ENCODE assay signal across 1 cellular context in the genomic region with DNA sequence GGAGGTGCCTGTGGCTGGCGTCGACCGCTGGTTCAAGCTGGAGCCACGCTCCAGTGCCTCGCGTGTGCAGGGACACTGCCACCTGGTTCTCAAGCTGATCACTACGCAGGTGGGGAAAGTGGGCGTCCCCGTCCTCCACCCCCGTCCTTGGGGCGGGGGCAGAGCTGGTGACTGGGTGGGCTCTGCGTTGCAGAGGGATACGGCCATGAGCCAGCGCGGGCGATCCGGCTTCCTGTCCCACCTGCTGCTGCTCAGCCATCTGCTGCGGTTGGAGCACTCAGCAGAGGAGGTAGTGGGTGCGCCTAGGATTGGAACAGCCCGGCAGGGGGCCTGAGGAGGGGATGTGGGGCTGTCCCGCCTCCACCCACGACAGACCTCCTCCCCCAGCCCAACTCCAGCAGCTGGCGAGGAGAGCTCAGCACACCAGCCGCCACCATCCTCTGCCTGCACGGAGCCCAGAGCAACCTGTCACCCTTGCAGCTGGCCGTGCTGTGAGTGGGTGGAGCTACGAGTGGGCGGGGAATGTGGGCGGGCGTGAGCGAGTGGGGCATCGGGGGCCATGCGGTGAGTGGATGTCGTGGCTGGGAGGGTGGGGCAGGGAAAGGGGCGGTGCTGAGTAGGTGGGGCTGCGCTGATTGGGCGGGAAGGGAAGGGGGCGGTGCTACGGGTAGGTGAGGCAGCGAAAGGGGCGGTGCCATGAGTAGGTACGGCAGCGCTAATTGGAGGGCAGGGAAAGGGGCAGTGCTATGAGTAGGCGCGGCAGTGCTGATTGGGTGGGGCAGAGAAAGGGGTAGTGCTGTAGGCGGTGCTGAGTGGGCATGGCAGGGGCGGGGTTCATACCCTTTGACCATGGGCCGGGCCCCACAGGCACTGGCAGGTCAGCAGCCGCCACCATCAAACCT.
TF ChIP-seq lines count a peak whose summit lies in the region.

No MANE protein-coding gene starts in this region.

TF ChIP-seq in K562, 482 proteins besides CTCF, POLR2A, EP300 and RAD21 (continued from another document):
- peak in 1 of 2 experiments; percentile 61; a peak in 1 of 4 replicates for TF ChIP-seq HDAC1 (IDR thresholded peaks at IDR 0.05)
- TF ChIP-seq SPI1 (IDR thresholded peaks at IDR 0.05; ENCODE audit: borderline replicate concordance, low read depth, low read length), result peak; percentile 57
- peak; percentile 82 for TF ChIP-seq C11orf30 (IDR thresholded peaks at IDR 0.05; ENCODE audit: low read depth)
- peak; percentile 70 for TF ChIP-seq NFYB (IDR thresholded peaks at IDR 0.05; ENCODE audit: extremely low read depth, insufficient read length)
- peak in 1 of 2 experiments; percentile 59; a peak in 1 of 4 replicates for TF ChIP-seq SIN3A (IDR thresholded peaks at IDR 0.05; ENCODE audit: borderline replicate concordance in 2 of 2, control insufficient read depth in 1 of 2, low read depth in 2 of 2, low read length in 2 of 2)
- 0 out of 2 replicates have a peak, but pooled peaks have one; percentile 26 for TF ChIP-seq HLTF (IDR thresholded peaks at IDR 0.05)
- TF ChIP-seq FOS (IDR thresholded peaks at IDR 0.05; ENCODE audit: extremely low read depth, insufficient read length), result peak; percentile 72
- TF ChIP-seq HNRNPLL (IDR thresholded peaks at IDR 0.05; ENCODE audit: low read depth, low read length, poor library complexity, severe bottlenecking), result peak; percentile 50
- TF ChIP-seq HMGN3 (IDR thresholded peaks at IDR 0.05; ENCODE audit: borderline replicate concordance, extremely low read depth, insufficient read length, low read depth, low read length), result peak; percentile 15
- peak; percentile 47; the same call in 1 of the 2 replicates for TF ChIP-seq ATF7 (IDR thresholded peaks at IDR 0.05)
- TF ChIP-seq DACH1 (IDR thresholded peaks at IDR 0.05; ENCODE audit: partially characterized antibody), result peak; percentile 65
- TF ChIP-seq, protein P1, sequence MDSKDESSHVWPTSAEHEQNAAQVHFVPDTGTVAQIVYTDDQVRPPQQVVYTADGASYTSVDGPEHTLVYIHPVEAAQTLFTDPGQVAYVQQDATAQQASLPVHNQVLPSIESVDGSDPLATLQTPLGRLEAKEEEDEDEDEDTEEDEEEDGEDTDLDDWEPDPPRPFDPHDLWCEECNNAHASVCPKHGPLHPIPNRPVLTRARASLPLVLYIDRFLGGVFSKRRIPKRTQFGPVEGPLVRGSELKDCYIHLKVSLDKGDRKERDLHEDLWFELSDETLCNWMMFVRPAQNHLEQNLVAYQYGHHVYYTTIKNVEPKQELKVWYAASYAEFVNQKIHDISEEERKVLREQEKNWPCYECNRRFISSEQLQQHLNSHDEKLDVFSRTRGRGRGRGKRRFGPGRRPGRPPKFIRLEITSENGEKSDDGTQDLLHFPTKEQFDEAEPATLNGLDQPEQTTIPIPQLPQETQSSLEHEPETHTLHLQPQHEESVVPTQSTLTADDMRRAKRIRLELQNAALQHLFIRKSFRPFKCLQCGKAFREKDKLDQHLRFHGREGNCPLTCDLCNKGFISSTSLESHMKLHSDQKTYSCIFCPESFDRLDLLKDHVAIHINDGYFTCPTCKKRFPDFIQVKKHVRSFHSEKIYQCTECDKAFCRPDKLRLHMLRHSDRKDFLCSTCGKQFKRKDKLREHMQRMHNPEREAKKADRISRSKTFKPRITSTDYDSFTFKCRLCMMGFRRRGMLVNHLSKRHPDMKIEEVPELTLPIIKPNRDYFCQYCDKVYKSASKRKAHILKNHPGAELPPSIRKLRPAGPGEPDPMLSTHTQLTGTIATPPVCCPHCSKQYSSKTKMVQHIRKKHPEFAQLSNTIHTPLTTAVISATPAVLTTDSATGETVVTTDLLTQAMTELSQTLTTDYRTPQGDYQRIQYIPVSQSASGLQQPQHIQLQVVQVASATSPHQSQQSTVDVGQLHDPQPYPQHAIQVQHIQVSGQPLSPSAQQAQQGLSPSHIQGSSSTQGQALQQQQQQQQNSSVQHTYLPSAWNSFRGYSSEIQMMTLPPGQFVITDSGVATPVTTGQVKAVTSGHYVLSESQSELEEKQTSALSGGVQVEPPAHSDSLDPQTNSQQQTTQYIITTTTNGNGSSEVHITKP (IDR thresholded peaks at IDR 0.05; ENCODE audit: partially characterized antibody), result peak; percentile 41
- TF ChIP-seq NRF1 (conservative IDR thresholded peaks at IDR 0.05 in 1 of 2, IDR thresholded peaks at IDR 0.05 in 1 of 2), result peak; percentile 80 to 82
- no peak for TF ChIP-seq ZNF324 (CRISPR knock-in tag; IDR thresholded peaks at IDR 0.05)
- peak; percentile 12; the same call in 1 of the 2 replicates for TF ChIP-seq JUND (IDR thresholded peaks at IDR 0.05; ENCODE audit: borderline replicate concordance, low read depth, low read length)
- no peak for TF ChIP-seq JUND (tag; IDR thresholded peaks at IDR 0.05; ENCODE audit: borderline replicate concordance, low read depth, low read length)
- TF ChIP-seq MBD2 (IDR thresholded peaks at IDR 0.05; ENCODE audit: borderline replicate concordance, low read depth), result peak; percentile 93
- TF ChIP-seq DEAF1 (CRISPR knock-in tag; IDR thresholded peaks at IDR 0.05), result no peak
- TF ChIP-seq MEIS2 (IDR thresholded peaks at IDR 0.05; ENCODE audit: partially characterized antibody), result peak; percentile 11
- TF ChIP-seq TFAP4 (CRISPR knock-in tag; IDR thresholded peaks at IDR 0.05; ENCODE audit: borderline replicate concordance), result peak; percentile 98
- peak; percentile 96 for TF ChIP-seq EGR1 (conservative IDR thresholded peaks at IDR 0.05)
- TF ChIP-seq TCF15 (CRISPR knock-in tag; IDR thresholded peaks at IDR 0.05), result no peak
- TF ChIP-seq, protein P2, sequence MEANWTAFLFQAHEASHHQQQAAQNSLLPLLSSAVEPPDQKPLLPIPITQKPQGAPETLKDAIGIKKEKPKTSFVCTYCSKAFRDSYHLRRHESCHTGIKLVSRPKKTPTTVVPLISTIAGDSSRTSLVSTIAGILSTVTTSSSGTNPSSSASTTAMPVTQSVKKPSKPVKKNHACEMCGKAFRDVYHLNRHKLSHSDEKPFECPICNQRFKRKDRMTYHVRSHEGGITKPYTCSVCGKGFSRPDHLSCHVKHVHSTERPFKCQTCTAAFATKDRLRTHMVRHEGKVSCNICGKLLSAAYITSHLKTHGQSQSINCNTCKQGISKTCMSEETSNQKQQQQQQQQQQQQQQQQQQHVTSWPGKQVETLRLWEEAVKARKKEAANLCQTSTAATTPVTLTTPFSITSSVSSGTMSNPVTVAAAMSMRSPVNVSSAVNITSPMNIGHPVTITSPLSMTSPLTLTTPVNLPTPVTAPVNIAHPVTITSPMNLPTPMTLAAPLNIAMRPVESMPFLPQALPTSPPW (CRISPR knock-in tag; IDR thresholded peaks at IDR 0.05), result peak; percentile 81
- TF ChIP-seq SMARCC2 (IDR thresholded peaks at IDR 0.05; ENCODE audit: low read depth), result no peak
- peak; percentile 23; the same call in 1 of the 2 replicates for TF ChIP-seq SAFB (IDR thresholded peaks at IDR 0.05; ENCODE audit: borderline replicate concordance, low read depth, low read length)
- TF ChIP-seq SP1 (CRISPR knock-in tag; IDR thresholded peaks at IDR 0.05), result peak; percentile 100
- TF ChIP-seq CHD2 (IDR thresholded peaks at IDR 0.05; ENCODE audit: low read depth, low read length), result peak; percentile 55; the same call in 1 of the 2 replicates
- TF ChIP-seq NEUROD1 (IDR thresholded peaks at IDR 0.05; ENCODE audit: borderline replicate concordance, low read depth, low read length, partially characterized antibody), result peak; percentile 66
- peak; percentile 21; the same call in 1 of the 2 replicates for TF ChIP-seq OTX1 (CRISPR knock-in tag; IDR thresholded peaks at IDR 0.05)
